8 cellular contexts compared by ENCODE assay signal in genomic region chr1:203796223-203796747, GRCh38. TPM values are rescaled to one million over a fixed set of nuclear protein-coding genes. Genes with fewer than 3 reads are reported as not detected.
DNase-seq lines count a peak whose midpoint lies in the region; ATAC-seq and TF ChIP-seq lines count a peak whose summit lies in the region.

No MANE protein-coding gene starts in this region.

- H3K9me3 Mint-ChIP-seq in activated naive CD4-positive, alpha-beta T cell treated with anti-CD3 and anti-CD28 coated beads, Interleukin-2, amount 10 ng/mL, durations not matched to agents 7 days and 5 days = no peaks in the 10 kb centered on the region

- no peaks in the 10 kb centered on the region for H3K27me3 Mint-ChIP-seq in activated naive CD4-positive, alpha-beta T cell treated with anti-CD3 and anti-CD28 coated beads, Interleukin-2, amount 10 ng/mL, durations not matched to agents 7 days and 5 days

- intact Hi-C loops in left ventricle myocardium inferior (cut with micrococcal nuclease) = no loop called here

- H3K79me2 ChIP-seq in ACC112 (ENCODE audit: control insufficient read depth, insufficient read depth, low read length, unreplicated experiment) = peaks cover 54% of the 10 kb centered on the region

- in situ Hi-C loops in GM13976 (cut with MboI; ENCODE audit: low sequenced_read_pairs, unreplicated experiment) = no loop called here

- peaks cover 42% of the 10 kb centered on the region for H3K4me1 ChIP-seq in ACC112 (ENCODE audit: control insufficient read depth, insufficient read depth, low read length, unreplicated experiment)
- H3K4me1 ChIP-seq in left ventricle myocardium inferior = peaks cover 56% of the 10 kb centered on the region

- H3K4me3 ChIP-seq in ACC112 (ENCODE audit: low read depth, low read length) (peak overlapping the region; percentile 100), NB4 (ENCODE audit: low read depth, low read length) (peak overlapping the region; percentile 95), left ventricle myocardium inferior (peak overlapping the region; percentile 77)

- H2AFZ ChIP-seq in ACC112 (ENCODE audit: low read length, unreplicated experiment) = peak overlapping the region; percentile 62

- CTCF ChIA-PET in activated naive CD4-positive, alpha-beta T cell treated with anti-CD3 and anti-CD28 coated beads, Interleukin-2, amount 10 ng/mL, durations not matched to agents 7 days and 5 days (lab: Charles Lee) = no interaction called here

- H3K9me3 ChIP-seq in left ventricle myocardium inferior (replicated peaks) = no peaks in the 10 kb centered on the region

- peak overlapping the region; percentile 94 for H3K27ac ChIP-seq in ACC112 (ENCODE audit: low read depth, low read length)
- H3K27ac ChIP-seq in left ventricle myocardium inferior (replicated peaks) = peak overlapping the region; percentile 96

- no peak for TF ChIP-seq POLR2A in NB4 (IDR thresholded peaks at IDR 0.05; ENCODE audit: extremely low read depth, insufficient read length)

- TF ChIP-seq CTCF in GM13976 (IDR thresholded peaks at IDR 0.05; ENCODE audit: borderline replicate concordance, control extremely low read depth, extremely low read depth, insufficient read depth, missing control alignments) = no peak
- no peak for TF ChIP-seq CTCF in NB4 (IDR thresholded peaks at IDR 0.05; ENCODE audit: low read depth, low read length)
- TF ChIP-seq CTCF in left ventricle myocardium inferior (IDR thresholded peaks at IDR 0.05; ENCODE audit: borderline replicate concordance) = no peak

- H3K27me3 ChIP-seq in ACC112 (ENCODE audit: insufficient read depth, low read length) (no peaks in the 10 kb centered on the region), left ventricle myocardium inferior (ENCODE audit: low read depth) (no peaks in the 10 kb centered on the region)

- H3K4me1 Mint-ChIP-seq in activated naive CD4-positive, alpha-beta T cell treated with anti-CD3 and anti-CD28 coated beads, Interleukin-2, amount 10 ng/mL, durations not matched to agents 7 days and 5 days = peaks cover 54% of the 10 kb centered on the region

- peaks cover 36% of the 10 kb centered on the region for H3K36me3 ChIP-seq in ACC112 (ENCODE audit: insufficient read depth, low read length)
- H3K36me3 ChIP-seq in left ventricle myocardium inferior = peaks cover 4% of the 10 kb centered on the region

- DNase-seq in GM13976 (ENCODE audit: low spot score) (peak; percentile 26), NB4 (ENCODE audit: low read depth) (peak; percentile 64), left ventricle myocardium inferior (no peak), retina (peak; percentile 61)
- DNase-seq in activated naive CD4-positive, alpha-beta T cell treated with anti-CD3 and anti-CD28 coated beads, Interleukin-2, amount 10 ng/mL, durations not matched to agents 7 days and 5 days = peak; percentile 51

- peak overlapping the region; percentile 92 for H3K4me3 Mint-ChIP-seq in activated naive CD4-positive, alpha-beta T cell treated with anti-CD3 and anti-CD28 coated beads, Interleukin-2, amount 10 ng/mL, durations not matched to agents 7 days and 5 days

- H3K36me3 Mint-ChIP-seq in activated naive CD4-positive, alpha-beta T cell treated with anti-CD3 and anti-CD28 coated beads, Interleukin-2, amount 10 ng/mL, durations not matched to agents 7 days and 5 days = peaks cover 42% of the 10 kb centered on the region

- peak overlapping the region; percentile 91 for H3K27ac Mint-ChIP-seq in activated naive CD4-positive, alpha-beta T cell treated with anti-CD3 and anti-CD28 coated beads, Interleukin-2, amount 10 ng/mL, durations not matched to agents 7 days and 5 days

- no peak for ATAC-seq in HG02610 (IDR thresholded peaks at IDR 0.05; ENCODE audit: unreplicated experiment)
- no peak for ATAC-seq in HG03095 (IDR thresholded peaks at IDR 0.05; ENCODE audit: unreplicated experiment)

RNA-seq across cellular contexts. Expression of gene ZBED6, which starts 0.9 kb away (rescaled TPM):
- total RNA-seq in left ventricle myocardium inferior = 11.1 TPM

RNA-seq across cellular contexts. Expression of gene ZC3H11A, which starts 0.9 kb away (rescaled TPM):
- 50.1 TPM for total RNA-seq in left ventricle myocardium inferior

RNA-seq across cellular contexts. Expression of gene LAX1, which starts 31.3 kb away (rescaled TPM):
- total RNA-seq in left ventricle myocardium inferior = not detected
